19 cellular contexts compared by ENCODE assay signal in genomic region chr20:37980383-37980782, GRCh38.
"Had no signal": no experiment of that assay in that cellular context is flagged by ENCODE, and none has a peak within 500 bp of the region (broad histone marks: within the 10 kb centered on the region; RNA-seq: fewer than 3 reads in every experiment).

No MANE protein-coding gene starts in this region.

- DNase-seq: effector memory CD8-positive, alpha-beta T cell; hypothalamus; immature natural killer cell; left ventricle myocardium superior; lower lobe of right lung; naive thymus-derived CD8-positive, alpha-beta T cell; nephron progenitor cell; occipital lobe; ovary; posterior cingulate gyrus; psoas muscle; right cardiac atrium; sigmoid colon; stimulated activated CD4-positive, alpha-beta T cell treated with anti-CD3 and anti-CD28 coated beads, Interleukin-2, amount 100 ng/mL, for 24 hours; stimulated activated CD4-positive, alpha-beta T cell treated with anti-CD3 and anti-CD28 coated beads, Interleukin-4, amount 100 ng/mL, for 24 hours; stimulated activated naive CD4-positive, alpha-beta T cell treated with Interleukin-2 at 50 U/mL for 16 hours; stomach; testis; tibial artery had no signal
